In genomic region chr13:97432917-97433726, GRCh38 we compare ENCODE assay signal across 8 cellular contexts. TPM values are rescaled to one million over a fixed set of nuclear protein-coding genes. Genes with fewer than 3 reads are reported as not detected.
DNase-seq lines count a peak whose midpoint lies in the region; ATAC-seq and TF ChIP-seq lines count a peak whose summit lies in the region.

No MANE protein-coding gene starts in this region.

- H3K27me3 Mint-ChIP-seq in H9 (ENCODE audit: low read depth) (no peaks in the 10 kb centered on the region), natural killer cell (ENCODE audit: low read depth in 2 of 2) (peaks cover 0 to 10% of the 10 kb centered on the region in 2 donors)

- peak; percentile 32 for TF ChIP-seq POLR2A in Raji (IDR thresholded peaks at IDR 0.05; ENCODE audit: insufficient read depth, low read depth, low read length)

- no peaks in the 10 kb centered on the region for H3K79me1 ChIP-seq in H9 (ENCODE audit: insufficient read depth, low read depth, low read length, poor library complexity, severe bottlenecking)

- intact Hi-C loops in natural killer cell (cut with micrococcal nuclease), result loop anchor here (1.0 to 5.0 kb wide), 3 partner anchors 66 to 1756 kb away; partner anchors contain the start of gene DNAJC3

- peak overlapping the region; percentile 85 for H3K9ac ChIP-seq in H9 (ENCODE audit: extremely low read depth, insufficient read length, low read length)

- peaks cover 33 to 35% of the 10 kb centered on the region in 2 experiments for H3K4me1 Mint-ChIP-seq in H9
- peaks cover 36% of the 10 kb centered on the region in 2 donors for H3K4me1 Mint-ChIP-seq in natural killer cell

- peaks cover 2 to 7% (median 4%) of the 10 kb centered on the region in 3 experiments; a peak in 5 of 7 replicates for H3K36me3 Mint-ChIP-seq in H9 (ENCODE audit: insufficient read depth in 1 of 3, low read depth in 3 of 3)
- H3K36me3 Mint-ChIP-seq in natural killer cell, result no peaks in the 10 kb centered on the region

- peak overlapping the region; percentile 92 for H3K4me2 ChIP-seq in H9 (ENCODE audit: insufficient read depth, insufficient read length, low read length)

- peak overlapping the region; percentile 49 for H2AFZ ChIP-seq in H9 (ENCODE audit: low read length)

- peak; percentile 72 to 87 (median 76) for ATAC-seq in natural killer cell

- WGBS in H9 (ENCODE audit: extremely low coverage, insufficient read length, low lambda C conversion rate), result no CpG with 5 or more reads among the region's 50 CpGs

- DNase-seq in ELR (ENCODE audit: low read depth) (peak; percentile 100), H9 (peak; percentile 100), M059J (ENCODE audit: low read depth) (peak; percentile 99), fibroblast of pulmonary artery (ENCODE audit: low read depth) (peak; percentile 100), natural killer cell (peak; percentile 100)
- peak; percentile 99 for DNase-seq in activated effector memory CD4-positive, alpha-beta T cell treated with anti-CD3 and anti-CD28 coated beads, Interleukin-2, amount 50 U/mL, for 16 hours
- DNase-seq in stimulated activated naive CD4-positive, alpha-beta T cell (lab: John Stamatoyannopoulos, UW), result peak; percentile 95 to 99 (median 98)

- peaks cover 10% of the 10 kb centered on the region for H3K23me2 ChIP-seq in H9 (ENCODE audit: insufficient read length, low read depth, low read length, poor library complexity, severe bottlenecking)

- H3K4me3 Mint-ChIP-seq in H9 (peak overlapping the region; percentile 94 to 98), natural killer cell (peak overlapping the region; percentile 99)

- H4K5ac ChIP-seq in H9 (ENCODE audit: insufficient read length, low read depth, low read length), result no peak overlapping the region

- H3K4me3 ChIP-seq in fibroblast of pulmonary artery (replicated peaks; ENCODE audit: low read depth, low read length), result peak overlapping the region; percentile 90

- H3K27ac ChIP-seq in H9 (ENCODE audit: insufficient read length, low read depth, low read length), result peak overlapping the region; percentile 85

- no peak overlapping the region for H2BK12ac ChIP-seq in H9 (ENCODE audit: insufficient read length, low read depth, low read length)

- no peaks in the 10 kb centered on the region for H4K20me1 ChIP-seq in H9 (ENCODE audit: control insufficient read depth, insufficient read depth, insufficient read length)

- H4K8ac ChIP-seq in H9 (replicated peaks; ENCODE audit: insufficient read length, low read depth, low read length), result no peak overlapping the region

- H3K4ac ChIP-seq in H9 (ENCODE audit: low read depth, low read length), result no peak overlapping the region

- no peak overlapping the region for H2BK5ac ChIP-seq in H9 (ENCODE audit: insufficient read length, low read length)

- peaks cover 6% of the 10 kb centered on the region for H3K4me1 ChIP-seq in H9 (ENCODE audit: insufficient read depth, low read length)

- no peak overlapping the region for H4K91ac ChIP-seq in H9 (ENCODE audit: insufficient read length, low read depth, low read length)

- H2BK15ac ChIP-seq in H9 (ENCODE audit: low read depth, low read length), result no peak overlapping the region

- H3K9me3 Mint-ChIP-seq in H9 (no peaks in the 10 kb centered on the region; a peak in 1 of 5 replicates), natural killer cell (no peaks in the 10 kb centered on the region)

- H3K23ac ChIP-seq in H9 (ENCODE audit: insufficient read length, low read depth, low read length), result no peak overlapping the region

- TF ChIP-seq CTCF in H9 (conservative IDR thresholded peaks at IDR 0.05) (no peak), fibroblast of pulmonary artery (IDR thresholded peaks at IDR 0.05; ENCODE audit: low read length, missing control alignments) (no peak), natural killer cell (IDR thresholded peaks at IDR 0.05) (no peak)

- no peak overlapping the region for H3K56ac ChIP-seq in H9 (ENCODE audit: insufficient read length, low read depth, low read length)

- no peak overlapping the region for H2BK20ac ChIP-seq in H9 (ENCODE audit: low read depth, low read length, poor library complexity, severe bottlenecking)

- H2BK120ac ChIP-seq in H9 (ENCODE audit: low read depth, low read length, poor library complexity, severe bottlenecking), result no peak overlapping the region

- H3K18ac ChIP-seq in H9 (ENCODE audit: insufficient read length, low read depth, low read length), result peak overlapping the region; percentile 69

- H2AK5ac ChIP-seq in H9 (ENCODE audit: insufficient read length, low read length), result no peak overlapping the region

- no peaks in the 10 kb centered on the region for H3K27me3 ChIP-seq in H9 (ENCODE audit: insufficient read depth, low read length)

- no peaks in the 10 kb centered on the region for H3K9me3 ChIP-seq in H9 (ENCODE audit: control insufficient read depth, low read depth, low read length)

- peaks cover 3% of the 10 kb centered on the region; the same call in 1 of the 2 replicates for H3K79me2 ChIP-seq in H9 (ENCODE audit: insufficient read depth, low read length)

- H3K14ac ChIP-seq in H9 (ENCODE audit: insufficient read depth, low read length), result peak overlapping the region; percentile 62

- H3K27ac Mint-ChIP-seq in H9 (peak overlapping the region; percentile 99 to 100 (median 99)), natural killer cell (peak overlapping the region; percentile 91 to 98)

- H3T11ph ChIP-seq in H9 (ENCODE audit: low read length), result no peak overlapping the region

RNA-seq across cellular contexts. Expression of gene RAP2A, which starts 0.8 kb away (rescaled TPM):
- total RNA-seq in H9 (2021), result 31.7 and 32.1 TPM in 2 replicates
- total RNA-seq in M059J (2014; rRNA removed; shearing (Covaris generic)), result 12.3 and 20.7 TPM in 2 replicates
- 10 to 100 TPM; 25.9 to 48.1 (median 30.9) TPM for total RNA-seq in natural killer cell

Comparison
In these comparisons a context has a peak if more than half of its experiments do, and no peak if none do; other contexts are left out.
1. Peak in every context shown above with its lines: DNase-seq, ATAC-seq, H3K4me3 ChIP-seq and H3K27ac ChIP-seq.